8 cellular contexts compared by ENCODE assay signal in genomic region chr11:10405858-10406592, GRCh38. TPM values are rescaled to one million over a fixed set of nuclear protein-coding genes. Genes with fewer than 3 reads are reported as not detected.
DNase-seq lines count a peak whose midpoint lies in the region; ATAC-seq and TF ChIP-seq lines count a peak whose summit lies in the region.

No MANE protein-coding gene starts in this region.

- ATAC-seq in GM21723 (IDR thresholded peaks at IDR 0.05; ENCODE audit: unreplicated experiment) = peak; percentile 68
- ATAC-seq in HG02938 (IDR thresholded peaks at IDR 0.05; ENCODE audit: unreplicated experiment) = no peak

- no peaks in the 10 kb centered on the region for H3K27me3 ChIP-seq in brain microvascular endothelial cell (replicated peaks)
- no peaks in the 10 kb centered on the region for H3K27me3 ChIP-seq in spleen (replicated peaks in 1 of 7)

- intact Hi-C loops in spleen (cut with DNase I; ENCODE audit: low total_unique reads) = no loop called here

- peaks cover 0 to 3% (median 0%) of the 10 kb centered on the region in 3 donors for H3K36me3 Mint-ChIP-seq in immature natural killer cell

- H3K27ac ChIP-seq in brain microvascular endothelial cell = peak overlapping the region; percentile 49
- H3K27ac ChIP-seq in spleen = no peak overlapping the region

- no peaks in the 10 kb centered on the region for H3K9me3 Mint-ChIP-seq in immature natural killer cell

- in situ Hi-C loops in brain microvascular endothelial cell (cut with HindIII; ENCODE audit: low pct_ligation_motif_present, low sequenced_read_pairs) = no loop called here

- TF ChIP-seq CTCF in brain microvascular endothelial cell (IDR thresholded peaks at IDR 0.05; ENCODE audit: low read depth, low read length, missing control alignments) (peak; percentile 74), spleen (IDR thresholded peaks at IDR 0.05 in 8 of 11, conservative IDR thresholded peaks at IDR 0.05 in 3 of 11) (peak; percentile 36 to 82 (median 72))

- H3K4me3 ChIP-seq in brain microvascular endothelial cell (ENCODE audit: low read depth, low read length) = no peak overlapping the region
- H3K4me3 ChIP-seq in spleen = no peak overlapping the region

- no peaks in the 10 kb centered on the region for H3K36me3 ChIP-seq in brain microvascular endothelial cell (replicated peaks)
- no peaks in the 10 kb centered on the region for H3K36me3 ChIP-seq in spleen

- no peaks in the 10 kb centered on the region for H3K9me3 ChIP-seq in spleen

- peak overlapping the region in 1 of 6 donors; percentile 69 for H3K27ac Mint-ChIP-seq in immature natural killer cell

- no peak for TF ChIP-seq POLR2A in spleen (IDR thresholded peaks at IDR 0.05)

- peaks cover 32 to 38% of the 10 kb centered on the region in 2 donors for H3K4me1 Mint-ChIP-seq in immature natural killer cell

- H3K27me3 Mint-ChIP-seq in immature natural killer cell (ENCODE audit: low read depth in 3 of 3) = no peaks in the 10 kb centered on the region

- H3K4me3 Mint-ChIP-seq in immature natural killer cell = no peak overlapping the region

- DNase-seq in C1 segment of cervical spinal cord (lab: John Stamatoyannopoulos, UW) (peak in 11 of 14 donors; percentile 11 to 57 (median 40)), NCI-H1694 (lab: John Stamatoyannopoulos, UW) (peak; percentile 91), SW480 (ENCODE audit: low spot score) (peak; percentile 93), brain microvascular endothelial cell (peak; percentile 89), immature natural killer cell (peak; percentile 41 to 61 (median 50)), spleen (no peak)

- H3K4me1 ChIP-seq in spleen = peaks cover 0 to 41% (median 18%) of the 10 kb centered on the region in 6 donors

- 31 to 34% (median 31%) methylated on average over 6 of the region's 6 CpGs for WGBS in spleen, 5 donors

RNA-seq across cellular contexts. Expression of gene AMPD3, which starts 49.0 kb away (rescaled TPM):
- polyA plus RNA-seq in immature natural killer cell (1 to 10 TPM; 2.5 to 4.9 (median 4.0) TPM), spleen (10 to 100 TPM in 2 of 3 donors, 1 to 10 TPM in 1; 9.3 to 16.1 (median 12.9) TPM)
- 10 to 100 TPM; 19.1 to 54.7 (median 26.5) TPM for total RNA-seq in spleen
